Comparison of ENCODE assay signal across 8 cellular contexts in the genomic region with DNA sequence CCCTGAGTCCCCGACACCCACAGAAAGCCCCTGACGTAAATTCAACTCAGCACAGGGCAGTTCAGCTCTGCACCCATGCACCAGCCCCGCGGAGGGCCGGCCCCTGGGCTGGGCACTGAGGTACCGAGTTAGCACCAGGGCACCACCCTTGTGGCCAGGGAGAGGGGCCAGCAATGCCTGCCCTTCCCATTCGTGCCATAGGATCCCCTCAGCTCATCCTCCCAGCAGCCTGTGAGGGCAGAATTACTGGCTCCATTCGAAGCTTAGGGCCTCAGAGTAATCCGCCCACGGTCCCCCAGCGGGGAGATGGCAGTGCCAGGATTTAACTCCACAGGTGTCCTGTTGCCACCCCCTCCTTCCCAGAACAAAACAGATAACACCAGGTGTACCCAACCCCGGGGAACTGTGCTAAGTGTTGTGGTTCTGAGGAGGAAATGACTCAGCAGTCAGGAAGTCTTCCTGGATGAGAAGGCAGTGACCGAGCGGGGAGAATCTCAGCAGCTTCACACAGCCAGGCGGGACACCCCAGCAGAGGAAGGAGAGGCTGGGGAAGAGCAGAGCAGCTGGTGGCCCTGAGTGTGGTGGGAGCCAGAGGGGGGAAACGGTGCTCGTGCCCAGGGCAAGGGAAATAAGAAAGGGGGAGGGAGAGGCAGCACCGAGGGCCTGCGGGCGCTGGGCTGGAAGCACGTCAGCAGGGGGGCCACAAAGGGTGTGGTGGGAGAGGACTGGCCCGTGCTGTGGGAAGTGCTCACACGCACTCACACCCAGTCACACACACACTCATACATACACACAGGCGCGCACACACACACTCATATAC. TPM values are rescaled to one million over a fixed set of nuclear protein-coding genes. Genes with fewer than 3 reads are reported as not detected.
A peak's percentile ranks its signal among the peaks of the same experiment; 100 is the strongest.
DNase-seq lines count a peak whose midpoint lies in the region; ATAC-seq and TF ChIP-seq lines count a peak whose summit lies in the region.

No MANE protein-coding gene starts in this region.

- no peaks in the 10 kb centered on the region for H3K9me3 Mint-ChIP-seq in activated T-helper 2 cell treated with anti-CD3 and anti-CD28 coated beads, Interferon-gamma antibody, Interleukin-2, Interleukin-4, amounts not matched to agents 10 μg/mL and 5 μg/mL and 100 μg/mL, durations not matched to agents 14 hours and 24 hours and 36 hours

- no peak overlapping the region for H3K27ac Mint-ChIP-seq in activated T-helper 2 cell treated with anti-CD3 and anti-CD28 coated beads, Interferon-gamma antibody, Interleukin-2, Interleukin-4, amounts not matched to agents 10 μg/mL and 5 μg/mL and 100 μg/mL, durations not matched to agents 14 hours and 24 hours and 36 hours

- intact Hi-C loops in activated T-helper 2 cell treated with anti-CD3 and anti-CD28 coated beads, Interferon-gamma antibody, Interleukin-2, Interleukin-4, amounts not matched to agents 10 μg/mL and 5 μg/mL and 100 μg/mL, durations not matched to agents 14 hours and 24 hours and 36 hours (cut with micrococcal nuclease): no loop called here
- intact Hi-C loops in Right ventricle myocardium superior (cut with DNase I) (no loop called here), sciatic nerve (cut with DNase I) (no loop called here)

- H3K4me3 ChIP-seq in AG04449 (ENCODE audit: low read depth, low read length): no peak overlapping the region

- CTCF ChIA-PET in AG04449 (lab: Yijun Ruan, JAX): interaction anchor here (0.9 to 1.5 kb wide), 2 partner anchors 27 to 244 kb away, joined by 3 to 6 read pairs; no protein-coding TSS in a partner anchor

- peaks cover 13% of the 10 kb centered on the region for H3K27me3 Mint-ChIP-seq in activated T-helper 2 cell treated with anti-CD3 and anti-CD28 coated beads, Interferon-gamma antibody, Interleukin-2, Interleukin-4, amounts not matched to agents 10 μg/mL and 5 μg/mL and 100 μg/mL, durations not matched to agents 14 hours and 24 hours and 36 hours (ENCODE audit: low read depth)

- peaks cover 3% of the 10 kb centered on the region for H3K4me1 Mint-ChIP-seq in activated T-helper 2 cell treated with anti-CD3 and anti-CD28 coated beads, Interferon-gamma antibody, Interleukin-2, Interleukin-4, amounts not matched to agents 10 μg/mL and 5 μg/mL and 100 μg/mL, durations not matched to agents 14 hours and 24 hours and 36 hours (ENCODE audit: low read depth)

- DNase-seq in AG04449 (ENCODE audit: low read depth, low spot score) (peak; percentile 36), NCI-H774 (lab: John Stamatoyannopoulos, UW) (peak; percentile 70), Right ventricle myocardium superior (peak; percentile 61), sciatic nerve (ENCODE audit: low spot score) (peak; percentile 63), AML-193 (lab: John Stamatoyannopoulos, UW) (no peak)
- DNase-seq in activated T-helper 2 cell treated with anti-CD3 and anti-CD28 coated beads, Interferon-gamma antibody, Interleukin-2, Interleukin-4, amounts not matched to agents 10 μg/mL and 5 μg/mL and 100 μg/mL, durations not matched to agents 14 hours and 24 hours and 36 hours (ENCODE audit: low spot score): peak; percentile 16

- ATAC-seq in GM19025 (IDR thresholded peaks at IDR 0.05; ENCODE audit: low read depth, unreplicated experiment) (peak; percentile 54), HG03342 (IDR thresholded peaks at IDR 0.05; ENCODE audit: unreplicated experiment) (peak; percentile 78), Right ventricle myocardium superior (ENCODE audit: poor library complexity) (peak; percentile 46), sciatic nerve (peak; percentile 59)

- POLR2A ChIA-PET in AG04449 (lab: Yijun Ruan, JAX): interaction anchor here (0.9 to 1.2 kb wide), 2 partner anchors 31 to 158 kb away, joined by 3 to 4 read pairs; no protein-coding TSS in a partner anchor

- TF ChIP-seq CTCF in AG04449 (IDR thresholded peaks at IDR 0.05; ENCODE audit: insufficient read depth, low read length, missing control alignments): no peak

- no peaks in the 10 kb centered on the region for H3K36me3 Mint-ChIP-seq in activated T-helper 2 cell treated with anti-CD3 and anti-CD28 coated beads, Interferon-gamma antibody, Interleukin-2, Interleukin-4, amounts not matched to agents 10 μg/mL and 5 μg/mL and 100 μg/mL, durations not matched to agents 14 hours and 24 hours and 36 hours (ENCODE audit: low read depth)

- H3K4me3 Mint-ChIP-seq in activated T-helper 2 cell treated with anti-CD3 and anti-CD28 coated beads, Interferon-gamma antibody, Interleukin-2, Interleukin-4, amounts not matched to agents 10 μg/mL and 5 μg/mL and 100 μg/mL, durations not matched to agents 14 hours and 24 hours and 36 hours (ENCODE audit: low read depth): no peak overlapping the region

RNA-seq across cellular contexts. Expression of a gene that starts 59.6 kb away (rescaled TPM):
- 0.07 TPM in 1 of 2 replicates, not detected in the other for total RNA-seq in activated T-helper 2 cell treated with anti-CD3 and anti-CD28 coated beads, Interferon-gamma antibody, Interleukin-2, Interleukin-4, amounts not matched to agents 10 μg/mL and 5 μg/mL and 100 μg/mL, durations not matched to agents 14 hours and 24 hours and 36 hours
- total RNA-seq in Right ventricle myocardium superior: 3.0 TPM
- 31.7 TPM for total RNA-seq in sciatic nerve

Comparison
In these comparisons a context has a peak if more than half of its experiments do, and no peak if none do; other contexts are left out.
1. DNase-seq: peak in AG04449 (single experiment), NCI-H774 (single experiment), activated T-helper 2 cell treated with anti-CD3 and anti-CD28 coated beads, Interferon-gamma antibody, Interleukin-2, Interleukin-4, amounts not matched to agents 10 μg/mL and 5 μg/mL and 100 μg/mL, durations not matched to agents 14 hours and 24 hours and 36 hours (single experiment), Right ventricle myocardium superior (single experiment) and sciatic nerve (single experiment); none in AML-193 (0 of 2).
2. Peak in every context shown above with its lines, with median percentiles within 50 percentile points of each other: ATAC-seq.